ENCODE assay signal across 9 cellular contexts in genomic region chr7:44678468-44679179, GRCh38.
A peak's percentile ranks its signal among the peaks of the same experiment; 100 is the strongest.
DNase-seq lines count a peak whose midpoint lies in the region; ATAC-seq and FAIRE-seq lines count a peak whose summit lies in the region.
"Had no signal": no experiment of that assay in that cellular context is flagged by ENCODE, and none has a peak within 500 bp of the region (broad histone marks: within the 10 kb centered on the region; RNA-seq: fewer than 3 reads in every experiment).

No MANE protein-coding gene starts in this region.

- ATAC-seq in activated naive CD4-positive, alpha-beta T cell treated with anti-CD3 and anti-CD28 coated beads, Interleukin-2, amount 50 U/mL, for 72 hours, result no peak
- ATAC-seq in left lobe of liver (peak; percentile 90), GM18511 (IDR thresholded peaks at IDR 0.05; ENCODE audit: unreplicated experiment) (no peak)

- H3K36me3 Mint-ChIP-seq in activated naive CD4-positive, alpha-beta T cell treated with anti-CD3 and anti-CD28 coated beads, Interleukin-2, amount 50 U/mL, for 72 hours, result no peaks in the 10 kb centered on the region

- H3K27ac Mint-ChIP-seq in activated naive CD4-positive, alpha-beta T cell treated with anti-CD3 and anti-CD28 coated beads, Interleukin-2, amount 50 U/mL, for 72 hours, result peak overlapping the region; percentile 31 to 86

- FAIRE-seq in urothelium cell line (lab: Jason Lieb, UNC), result peak; percentile 17
- FAIRE-seq: G401.6 had no signal

- DNase-seq in activated naive CD4-positive, alpha-beta T cell treated with anti-CD3 and anti-CD28 coated beads, Interleukin-2, amount 50 U/mL, for 72 hours (ENCODE audit: low spot score in 2 of 2), result no peak
- no peak for DNase-seq in activated naive CD4-positive, alpha-beta T cell (lab: John Stamatoyannopoulos, UW)
- peak; percentile 16 for DNase-seq in astrocyte of the hippocampus (ENCODE audit: low read depth, low spot score)
- peak; percentile 79 for DNase-seq in left lobe of liver (ENCODE audit: low spot score)
- no peak for DNase-seq in urothelium cell line (ENCODE audit: low spot score)
- DNase-seq in activated CD4-positive, alpha-beta T cell treated with anti-CD3 and anti-CD28 coated beads, Interleukin-2, amount 50 U/mL, for 4 hours, result no peak
- DNase-seq in ureter (ENCODE audit: low spot score), result no peak

- no peaks in the 10 kb centered on the region for H3K9me3 Mint-ChIP-seq in activated naive CD4-positive, alpha-beta T cell treated with anti-CD3 and anti-CD28 coated beads, Interleukin-2, amount 50 U/mL, for 72 hours

Comparison
In these comparisons a context has a peak if more than half of its experiments do, and no peak if none do; other contexts are left out.
1. DNase-seq: peak in astrocyte of the hippocampus (single experiment) and left lobe of liver (single experiment); none in activated naive CD4-positive, alpha-beta T cell treated with anti-CD3 and anti-CD28 coated beads, Interleukin-2, amount 50 U/mL, for 72 hours (0 of 2), activated naive CD4-positive, alpha-beta T cell (0 of 4), urothelium cell line (single experiment), activated CD4-positive, alpha-beta T cell treated with anti-CD3 and anti-CD28 coated beads, Interleukin-2, amount 50 U/mL, for 4 hours (0 of 2) and ureter (single experiment).